22 cellular contexts compared by ENCODE assay signal in genomic region chr1:145855426-145855948, GRCh38. TPM values are rescaled to one million over a fixed set of nuclear protein-coding genes. Genes with fewer than 3 reads are reported as not detected.
DNase-seq lines count a peak whose midpoint lies in the region; ATAC-seq and TF ChIP-seq lines count a peak whose summit lies in the region.
"Had no signal": no experiment of that assay in that cellular context is flagged by ENCODE, and none has a peak within 500 bp of the region (broad histone marks: within the 10 kb centered on the region; RNA-seq: fewer than 3 reads in every experiment).

No MANE protein-coding gene starts in this region.

- no peak overlapping the region for H3K27ac Mint-ChIP-seq in GM23338
- H3K27ac Mint-ChIP-seq: activated B cell treated with CpG ODN at 0.5 μM for 24 hours; stimulated activated memory B cell treated with anti-CD40 and anti-IgM and Interleukin-4, amounts not matched to agents 10 μg/mL and 1 μg/mL and 100 μg/mL, for 72 hours; T-cell; type B pancreatic cell had no signal

- H3K36me3 Mint-ChIP-seq in GM23338 (ENCODE audit: low read depth) = peaks cover 64% of the 10 kb centered on the region

- in situ Hi-C loops in SK-MEL-5 (cut with HindIII; ENCODE audit: low pct_unique_long_range_greater_than_20kb, low sequenced_read_pairs) = no loop called here

- H3K9me3 ChIP-seq in lower lobe of right lung = no peaks in the 10 kb centered on the region
- H3K9me3 ChIP-seq: BLaER1, heart left ventricle had no signal

- CTCF ChIA-PET in BJ (lab: Yijun Ruan, JAX) = interaction anchor here (10.2 kb wide), 1 partner anchor 9 kb away, joined by 179 read pairs; the partner anchor contains the start of gene NUDT17

- no peak for ATAC-seq in GM23338
- no peak for ATAC-seq in lower lobe of right lung
- no peak for ATAC-seq in GM21825 (IDR thresholded peaks at IDR 0.05; ENCODE audit: unreplicated experiment)
- ATAC-seq: heart left ventricle; stimulated activated memory B cell treated with anti-CD40 and anti-IgM and Interleukin-4, amounts not matched to agents 10 μg/mL and 1 μg/mL and 100 μg/mL, for 72 hours; T-cell had no signal

- DNase-seq in BJ (ENCODE audit: low read depth) (no peak), GM23338 (ENCODE audit: low spot score) (no peak), SK-MEL-5 (ENCODE audit: low read depth, low spot score) (peak; percentile 61), fibroblast of the aortic adventitia (ENCODE audit: low read depth) (no peak), lower lobe of right lung (no peak), putamen (ENCODE audit: low spot score) (no peak), NCI-H2029 (lab: John Stamatoyannopoulos, UW) (no peak)
- DNase-seq: activated B cell treated with CpG ODN at 0.5 μM for 24 hours, heart left ventricle, KG1, kidney, midbrain, NCI-H187, NCI-H510A treated with DMSO at 0.1 percent for 48 hours, occipital lobe, T-cell had no signal

- H3K9me3 Mint-ChIP-seq in GM23338 = peaks cover 23% of the 10 kb centered on the region
- H3K9me3 Mint-ChIP-seq: activated B cell treated with CpG ODN at 0.5 μM for 24 hours; central memory CD8-positive, alpha-beta T cell; stimulated activated memory B cell treated with anti-CD40 and anti-IgM and Interleukin-4, amounts not matched to agents 10 μg/mL and 1 μg/mL and 100 μg/mL, for 72 hours; T-cell; type B pancreatic cell had no signal

- peak; percentile 16; the same call in 1 of the 2 replicates for TF ChIP-seq CTCF in BJ (IDR thresholded peaks at IDR 0.05; ENCODE audit: insufficient read depth, low read depth, low read length)
- TF ChIP-seq CTCF in GM23338 (conservative IDR thresholded peaks at IDR 0.05; ENCODE audit: low read depth in 2 of 2) = peak; percentile 27 to 34; a peak in 3 of 4 replicates
- TF ChIP-seq CTCF in fibroblast of the aortic adventitia (IDR thresholded peaks at IDR 0.05; ENCODE audit: insufficient read depth, low read length) = peak; percentile 23
- no peak for TF ChIP-seq CTCF in lower lobe of right lung (IDR thresholded peaks at IDR 0.05)

- H4K20me1 ChIP-seq in GM23338 (replicated peaks; ENCODE audit: insufficient read depth) = peaks cover 9% of the 10 kb centered on the region
- H4K20me1 ChIP-seq: BLaER1 had no signal

- H2AFZ ChIP-seq in GM23338 = no peak overlapping the region

- POLR2A ChIA-PET in BJ (lab: Charles Lee) = no interaction called here

- peaks cover 8% of the 10 kb centered on the region for H3K79me2 ChIP-seq in GM23338 (replicated peaks; ENCODE audit: insufficient read depth)

- intact Hi-C loops in lower lobe of right lung (cut with DNase I) = no loop called here

- peaks cover 5% of the 10 kb centered on the region; the same call in 1 of the 2 replicates for H3F3A ChIP-seq in GM23338 (replicated peaks; ENCODE audit: low read depth)

- peaks cover 20% of the 10 kb centered on the region for H3K27me3 Mint-ChIP-seq in GM23338 (ENCODE audit: insufficient read depth, low read depth, poor library complexity)
- H3K27me3 Mint-ChIP-seq: activated B cell treated with CpG ODN at 0.5 μM for 24 hours; activated naive CD8-positive, alpha-beta T cell; central memory CD8-positive, alpha-beta T cell; stimulated activated memory B cell treated with anti-CD40 and anti-IgM and Interleukin-4, amounts not matched to agents 10 μg/mL and 1 μg/mL and 100 μg/mL, for 72 hours; T-cell; type B pancreatic cell had no signal

- peaks cover 5% of the 10 kb centered on the region; the same call in 1 of the 2 replicates for H3K9me2 ChIP-seq in GM23338 (ENCODE audit: insufficient read depth)

- H3K4me1 Mint-ChIP-seq in GM23338 = peaks cover 6% of the 10 kb centered on the region

- H3K4me1 ChIP-seq in GM23338 (ENCODE audit: insufficient read depth) = peaks cover 7% of the 10 kb centered on the region
- H3K4me1 ChIP-seq in lower lobe of right lung = peaks cover 20% of the 10 kb centered on the region

- H3K4me3 Mint-ChIP-seq in GM23338 = no peak overlapping the region; the same call in 2 of the 3 replicates
- H3K4me3 Mint-ChIP-seq: activated naive CD8-positive, alpha-beta T cell; stimulated activated memory B cell treated with anti-CD40 and anti-IgM and Interleukin-4, amounts not matched to agents 10 μg/mL and 1 μg/mL and 100 μg/mL, for 72 hours; T-cell had no signal

- no peak overlapping the region for H3K4me2 ChIP-seq in GM23338
- H3K4me2 ChIP-seq: BLaER1 had no signal

- H3K27ac ChIP-seq in GM23338 (ENCODE audit: low read depth) (no peak overlapping the region), lower lobe of right lung (no peak overlapping the region)
- H3K27ac ChIP-seq: BLaER1, heart left ventricle had no signal

- peaks cover 25% of the 10 kb centered on the region for H3K36me3 ChIP-seq in BJ (ENCODE audit: control insufficient read depth, insufficient read depth, low read length)
- peaks cover 22% of the 10 kb centered on the region for H3K36me3 ChIP-seq in GM23338 (ENCODE audit: insufficient read depth)
- peaks cover 66% of the 10 kb centered on the region for H3K36me3 ChIP-seq in lower lobe of right lung

- H3K4me3 ChIP-seq in BJ (ENCODE audit: low read depth, low read length) (no peak overlapping the region), GM23338 (no peak overlapping the region), fibroblast of the aortic adventitia (ENCODE audit: low read depth, low read length) (no peak overlapping the region), lower lobe of right lung (no peak overlapping the region)
- H3K4me3 ChIP-seq: BLaER1, heart left ventricle had no signal

- H3K27me3 ChIP-seq in BJ (ENCODE audit: control insufficient read depth, insufficient read depth, low read length) (no peaks in the 10 kb centered on the region), GM23338 (ENCODE audit: insufficient read depth) (no peaks in the 10 kb centered on the region), lower lobe of right lung (ENCODE audit: low read depth) (no peaks in the 10 kb centered on the region)
- H3K27me3 ChIP-seq: BLaER1, heart left ventricle had no signal

RNA-seq across cellular contexts. Expression of gene PIAS3, which starts 3.4 kb away (rescaled TPM):
- polyA plus RNA-seq in BJ (2011; rRNA removed) (30.0 and 38.0 TPM in 2 replicates), GM23338 (2016; fragmentation: Nextera tagmentation; extraction: Ambion mirVana) (40.8 and 45.4 TPM in 2 replicates)
- polyA minus RNA-seq in BJ (2011; rRNA and poly(A)+ RNA removed) = 27.3 and 28.8 TPM in 2 replicates
- total RNA-seq in GM23338 (2014; rRNA removed; shearing (Covaris generic)) = 33.2 and 35.7 TPM in 2 replicates
- 16.4 and 19.4 TPM in 2 replicates for total RNA-seq in SK-MEL-5 (2014; rRNA removed; shearing (Covaris generic))
- polyA plus RNA-seq in SK-MEL-5 (2015; cell fraction: cytosol; rRNA removed) = 95.5 and 121 TPM in 2 replicates
- 208 and 216 TPM in 2 replicates for polyA plus RNA-seq in SK-MEL-5 (2015; cell fraction: nucleus; rRNA removed)
- total RNA-seq in fibroblast of the aortic adventitia (ENCODE audit: low replicate concordance) (6.4 and 24.6 TPM in 2 replicates), lower lobe of right lung (27.7 TPM)

RNA-seq across cellular contexts. Expression of gene NUDT17, which starts 10.1 kb away (rescaled TPM):
- 4.3 and 4.5 TPM in 2 replicates for polyA plus RNA-seq in BJ (2011; rRNA removed)
- 1.3 and 1.8 TPM in 2 replicates for polyA minus RNA-seq in BJ (2011; rRNA and poly(A)+ RNA removed)
- total RNA-seq in GM23338 (2014; rRNA removed; shearing (Covaris generic)) = 4.3 and 6.8 TPM in 2 replicates
- polyA plus RNA-seq in GM23338 (2016; fragmentation: Nextera tagmentation; extraction: Ambion mirVana) = 2.8 and 5.7 TPM in 2 replicates
- total RNA-seq in SK-MEL-5 (2014; rRNA removed; shearing (Covaris generic)) = 9.4 and 15.5 TPM in 2 replicates
- 7.6 and 13.4 TPM in 2 replicates for polyA plus RNA-seq in SK-MEL-5 (2015; cell fraction: cytosol; rRNA removed)
- 23.8 and 38.1 TPM in 2 replicates for polyA plus RNA-seq in SK-MEL-5 (2015; cell fraction: nucleus; rRNA removed)
- 5.2 and 8.3 TPM in 2 replicates for total RNA-seq in fibroblast of the aortic adventitia (ENCODE audit: low replicate concordance)
- total RNA-seq in lower lobe of right lung = 2.5 TPM

RNA-seq across cellular contexts. Expression of gene ANKRD35, which starts 30.2 kb away (rescaled TPM):
- 1.4 and 1.5 TPM in 2 replicates for polyA plus RNA-seq in BJ (2011; rRNA removed)
- polyA minus RNA-seq in BJ (2011; rRNA and poly(A)+ RNA removed) = 0.26 and 0.28 TPM in 2 replicates
- 3.6 and 4.3 TPM in 2 replicates for total RNA-seq in GM23338 (2014; rRNA removed; shearing (Covaris generic))
- 4.9 and 5.6 TPM in 2 replicates for polyA plus RNA-seq in GM23338 (2016; fragmentation: Nextera tagmentation; extraction: Ambion mirVana)
- not detected in 2 replicates for total RNA-seq in SK-MEL-5 (2014; rRNA removed; shearing (Covaris generic))
- polyA plus RNA-seq in SK-MEL-5 (2015; cell fraction: cytosol; rRNA removed) = not detected in 2 replicates
- not detected in 2 replicates for polyA plus RNA-seq in SK-MEL-5 (2015; cell fraction: nucleus; rRNA removed)
- total RNA-seq in fibroblast of the aortic adventitia (ENCODE audit: low replicate concordance) = 3.2 and 3.9 TPM in 2 replicates
- 1.5 TPM for total RNA-seq in lower lobe of right lung
- total RNA-seq: activated B cell treated with CpG ODN at 0.5 μM for 24 hours had no signal

RNA-seq across cellular contexts. Expression of gene POLR3C, which starts 31.5 kb away (rescaled TPM):
- polyA plus RNA-seq in BJ (2011; rRNA removed) = 56.7 and 58.5 TPM in 2 replicates
- polyA minus RNA-seq in BJ (2011; rRNA and poly(A)+ RNA removed) = 35.8 and 54.9 TPM in 2 replicates
- total RNA-seq in GM23338 (2014; rRNA removed; shearing (Covaris generic)) = 15.7 and 23.9 TPM in 2 replicates
- polyA plus RNA-seq in GM23338 (2016; fragmentation: Nextera tagmentation; extraction: Ambion mirVana) = 11.6 and 15.1 TPM in 2 replicates
- 55.8 and 61.3 TPM in 2 replicates for total RNA-seq in SK-MEL-5 (2014; rRNA removed; shearing (Covaris generic))
- polyA plus RNA-seq in SK-MEL-5 (2015; cell fraction: cytosol; rRNA removed) = 45.5 and 56.9 TPM in 2 replicates
- polyA plus RNA-seq in SK-MEL-5 (2015; cell fraction: nucleus; rRNA removed) = 51.4 and 61.1 TPM in 2 replicates
- 58.6 and 163 TPM in 2 replicates for total RNA-seq in fibroblast of the aortic adventitia (ENCODE audit: low replicate concordance)
- 26.3 TPM for total RNA-seq in lower lobe of right lung

RNA-seq across cellular contexts. Expression of gene RNF115, which starts 31.6 kb away (rescaled TPM):
- polyA plus RNA-seq in BJ (2011; rRNA removed) = 13.4 and 18.3 TPM in 2 replicates
- 8.2 and 9.1 TPM in 2 replicates for polyA minus RNA-seq in BJ (2011; rRNA and poly(A)+ RNA removed)
- 10.5 and 10.6 TPM in 2 replicates for total RNA-seq in GM23338 (2014; rRNA removed; shearing (Covaris generic))
- 10.8 and 10.9 TPM in 2 replicates for polyA plus RNA-seq in GM23338 (2016; fragmentation: Nextera tagmentation; extraction: Ambion mirVana)
- total RNA-seq in SK-MEL-5 (2014; rRNA removed; shearing (Covaris generic)) = 18.2 and 19.6 TPM in 2 replicates
- polyA plus RNA-seq in SK-MEL-5 (2015; cell fraction: cytosol; rRNA removed) = 10.5 and 11.1 TPM in 2 replicates
- 21.7 and 23.3 TPM in 2 replicates for polyA plus RNA-seq in SK-MEL-5 (2015; cell fraction: nucleus; rRNA removed)
- total RNA-seq in fibroblast of the aortic adventitia (ENCODE audit: low replicate concordance) = 17.3 and 33.5 TPM in 2 replicates
- total RNA-seq in lower lobe of right lung = 14.2 TPM
